ENCODE assay signal across 19 cellular contexts in the genomic region with DNA sequence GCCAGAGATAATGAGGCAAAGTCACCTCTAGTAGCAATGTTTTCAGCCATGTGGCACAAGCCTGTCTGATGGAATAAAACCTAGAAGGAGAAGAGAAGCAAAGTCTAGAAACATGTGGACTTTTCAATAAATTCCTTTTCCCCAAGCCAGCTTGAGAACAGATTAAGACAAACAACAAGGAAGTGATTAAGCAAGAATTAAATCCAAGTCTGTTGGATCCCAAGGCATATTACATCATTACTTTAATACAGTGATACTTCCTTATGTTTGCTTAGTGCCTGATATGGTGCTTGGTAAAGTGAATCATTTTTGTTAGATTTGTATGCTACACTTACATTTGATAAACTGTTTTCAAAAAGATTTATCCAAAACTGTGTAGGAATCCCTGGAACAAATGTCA.
A peak's percentile ranks its signal among the peaks of the same experiment; 100 is the strongest.
DNase-seq lines count a peak whose midpoint lies in the region; ATAC-seq, FAIRE-seq and TF ChIP-seq lines count a peak whose summit lies in the region.
"Had no signal": no experiment of that assay in that cellular context is flagged by ENCODE, and none has a peak within 500 bp of the region (broad histone marks: within the 10 kb centered on the region; RNA-seq: fewer than 3 reads in every experiment).

No MANE protein-coding gene starts in this region.

- no peak overlapping the region for H3K23ac ChIP-seq in IMR-90 (ENCODE audit: low read depth, low read length)

- H3K79me1 ChIP-seq in IMR-90 (ENCODE audit: low read depth in 1 of 2, low read length in 2 of 2): no peaks in the 10 kb centered on the region

- TF ChIP-seq CTCF in D721Med (IDR thresholded peaks at IDR 0.05; ENCODE audit: insufficient read depth, missing control alignments) (no peak), IMR-90 (conservative IDR thresholded peaks at IDR 0.05; ENCODE audit: low read depth, low read length) (no peak), endothelial cell of umbilical vein (IDR thresholded peaks at IDR 0.05; ENCODE audit: extremely low read depth in 1 of 2, insufficient read depth in 1 of 2, low read depth in 1 of 2, low read length in 2 of 2) (no peak), retinal pigment epithelial cell (conservative IDR thresholded peaks at IDR 0.05; ENCODE audit: low read depth, low read length) (no peak)

- H3K14ac ChIP-seq in IMR-90 (replicated peaks; ENCODE audit: low read depth, low read length): no peak overlapping the region

- FAIRE-seq in D721Med (lab: Jason Lieb, UNC): peak; percentile 82
- peak; percentile 4 for FAIRE-seq in endothelial cell of umbilical vein (lab: Jason Lieb, UNC)
- FAIRE-seq: endometrium, GM19239 had no signal

- H4K5ac ChIP-seq in IMR-90 (ENCODE audit: low read depth, low read length): peak overlapping the region; percentile 11; the same call in 1 of the 2 replicates

- H4K91ac ChIP-seq in IMR-90 (ENCODE audit: insufficient read depth, low read depth, low read length): no peak overlapping the region

- H3K18ac ChIP-seq in IMR-90 (ENCODE audit: low read depth, low read length): 0 out of 2 replicates have a peak overlapping the region, but pooled peaks have one; percentile 52

- 0 out of 2 replicates have a peak overlapping the region, but pooled peaks have one; percentile 5 for H2BK20ac ChIP-seq in IMR-90 (ENCODE audit: low read depth, low read length)

- peaks cover 3% of the 10 kb centered on the region for H3K4me1 ChIP-seq in IMR-90 (ENCODE audit: control insufficient read depth, insufficient read depth, low read length)
- H3K4me1 ChIP-seq in endothelial cell of umbilical vein (ENCODE audit: control insufficient read depth, extremely low read depth, insufficient read depth, low read length): no peaks in the 10 kb centered on the region
- H3K4me1 ChIP-seq: SJSA1 had no signal

- CTCF ChIA-PET in IMR-90 (lab: Yijun Ruan, JAX) (no interaction called here), endothelial cell of umbilical vein (lab: Charles Lee) (no interaction called here)

- H3K9me3 ChIP-seq in IMR-90 (ENCODE audit: control insufficient read depth, insufficient read depth, low read length): no peaks in the 10 kb centered on the region
- H3K9me3 ChIP-seq in endothelial cell of umbilical vein (replicated peaks; ENCODE audit: control insufficient read depth, insufficient read depth, low read length): no peaks in the 10 kb centered on the region
- H3K9me3 ChIP-seq: MG63, SJSA1, tibial artery had no signal

- POLR2A ChIA-PET in IMR-90 (lab: Charles Lee; ENCODE audit: unreplicated experiment): no interaction called here
- POLR2A ChIA-PET in endothelial cell of umbilical vein (lab: Charles Lee): no interaction called here

- H3K27me3 ChIP-seq in IMR-90 (ENCODE audit: control insufficient read depth, insufficient read depth, low read length) (no peaks in the 10 kb centered on the region), endothelial cell of umbilical vein (ENCODE audit: control insufficient read depth in 2 of 2, insufficient read depth in 2 of 2, low read length in 2 of 2) (no peaks in the 10 kb centered on the region)
- H3K27me3 ChIP-seq: MG63, SJSA1, tibial artery had no signal

- no peak for TF ChIP-seq RAD21 in IMR-90 (IDR thresholded peaks at IDR 0.05; ENCODE audit: low read length)

- H2BK15ac ChIP-seq in IMR-90 (ENCODE audit: low read depth, low read length): no peak overlapping the region

- no peak overlapping the region for H2AK9ac ChIP-seq in IMR-90 (replicated peaks; ENCODE audit: low read depth, low read length, poor library complexity)

- intact Hi-C loops in IMR-90 (cut with micrococcal nuclease) (no loop called here), endothelial cell of umbilical vein (cut with micrococcal nuclease) (no loop called here)

- H4K8ac ChIP-seq in IMR-90 (ENCODE audit: low read depth in 2 of 2, low read length in 2 of 2): no peak overlapping the region

- in situ Hi-C loops in IMR-90 (cut with MboI; ENCODE audit: low sequenced_read_pairs): no loop called here

- no peaks in the 10 kb centered on the region for H3K36me3 ChIP-seq in IMR-90 (ENCODE audit: control insufficient read depth, insufficient read depth, low read length)
- no peaks in the 10 kb centered on the region for H3K36me3 ChIP-seq in endothelial cell of umbilical vein (ENCODE audit: control insufficient read depth in 2 of 2, extremely low read depth in 1 of 2, insufficient read depth in 2 of 2, low read length in 2 of 2)
- H3K36me3 ChIP-seq: MG63, SJSA1, tibial artery had no signal

- H2AFZ ChIP-seq in IMR-90 (replicated peaks; ENCODE audit: low read length, poor library complexity): no peak overlapping the region
- no peak overlapping the region for H2AFZ ChIP-seq in endothelial cell of umbilical vein (ENCODE audit: low read depth, low read length)

- H2BK120ac ChIP-seq in IMR-90 (ENCODE audit: low read depth, low read length): no peak overlapping the region

- no peaks in the 10 kb centered on the region for H3K9me1 ChIP-seq in IMR-90 (ENCODE audit: insufficient read depth, low read length)
- no peaks in the 10 kb centered on the region for H3K9me1 ChIP-seq in endothelial cell of umbilical vein (replicated peaks; ENCODE audit: control insufficient read depth, extremely low read depth, insufficient read depth, low read length)

- no peak overlapping the region for H3K56ac ChIP-seq in IMR-90 (ENCODE audit: extremely low read depth, insufficient read depth, low read length)

- BruUV-seq in IMR-90 (replicated peaks; lab: Mats Ljungman, UMichigan) (no TSS peak), endothelial cell of umbilical vein (replicated peaks; lab: Mats Ljungman, UMichigan) (no TSS peak)

- H3K9ac ChIP-seq in IMR-90 (ENCODE audit: low read depth, low read length) (no peak overlapping the region), endothelial cell of umbilical vein (replicated peaks; ENCODE audit: extremely low read depth, insufficient read depth, low read length) (no peak overlapping the region)

- H3K4me3 ChIP-seq in IMR-90 (ENCODE audit: insufficient read depth, low read depth, low read length) (no peak overlapping the region), endothelial cell of umbilical vein (replicated peaks in 1 of 3; ENCODE audit: insufficient read depth in 1 of 3, low read depth in 1 of 3, low read length in 3 of 3) (no peak overlapping the region), retinal pigment epithelial cell (ENCODE audit: low read length) (no peak overlapping the region)
- H3K4me3 ChIP-seq: MG63, SJSA1, tibial artery had no signal

- no peaks in the 10 kb centered on the region for H3K79me2 ChIP-seq in endothelial cell of umbilical vein (ENCODE audit: control insufficient read depth, insufficient read depth, low read length)

- no peak overlapping the region for H2BK5ac ChIP-seq in IMR-90 (ENCODE audit: low read depth, low read length, poor library complexity, severe bottlenecking)

- ATAC-seq in IMR-90 (ENCODE audit: low read depth) (peak; percentile 56), GM21717 (IDR thresholded peaks at IDR 0.05; ENCODE audit: unreplicated experiment) (no peak)
- ATAC-seq: activated naive CD8-positive, alpha-beta T cell treated with anti-CD3 and anti-CD28 coated beads, Interleukin-2, amount 50 U/mL, for 24 hours had no signal

- H3K4me2 ChIP-seq in IMR-90 (ENCODE audit: low read depth, low read length) (no peak overlapping the region), endothelial cell of umbilical vein (ENCODE audit: insufficient read depth, low read length) (no peak overlapping the region)

- H4K20me1 ChIP-seq in IMR-90 (ENCODE audit: insufficient read depth, low read length): no peaks in the 10 kb centered on the region
- no peaks in the 10 kb centered on the region for H4K20me1 ChIP-seq in endothelial cell of umbilical vein (replicated peaks; ENCODE audit: control insufficient read depth, extremely low read depth, insufficient read depth, low read length)

- dilution Hi-C loops in IMR-90 (cut with HindIII; ENCODE audit: low sequenced_read_pairs, unreplicated experiment) (no loop called here), endothelial cell of umbilical vein (cut with MboI; ENCODE audit: extremely low pct_ligation_motif_present, low sequenced_read_pairs) (no loop called here)

- DNase-seq in D721Med (ENCODE audit: insufficient read length, low spot score): no peak
- peak; percentile 47 for DNase-seq in IMR-90
- DNase-seq in endothelial cell of umbilical vein (ENCODE audit: low read depth, low spot score): peak; percentile 19
- DNase-seq in retinal pigment epithelial cell (ENCODE audit: low read depth): peak; percentile 52
- no peak for DNase-seq in NCI-H774 (lab: John Stamatoyannopoulos, UW)
- DNase-seq in D341Med (ENCODE audit: low spot score): no peak
- DNase-seq: activated CD8-positive, alpha-beta memory T cell treated with anti-CD3 and anti-CD28 coated beads for 24 hours; activated naive CD8-positive, alpha-beta T cell treated with anti-CD3 and anti-CD28 coated beads, Interleukin-2, amount 50 U/mL, for 24 hours; DND-41; MG63; NCI-H187 treated with DMSO at 0.1 percent for 48 hours; NCI-H446 treated with DMSO at 0.1 percent for 48 hours; stimulated activated CD4-positive, alpha-beta T cell treated with anti-CD3 and anti-CD28 coated beads, Interleukin-12 subunit alpha, Interleukin-12 subunit beta, amount 100 ng/mL, for 4 hours; T-helper 2 cell; tibial artery had no signal

- H3K27ac ChIP-seq in IMR-90 (ENCODE audit: insufficient read depth, low read length): no peak overlapping the region
- H3K27ac ChIP-seq in endothelial cell of umbilical vein (ENCODE audit: insufficient read depth, low read depth, low read length): no peak overlapping the region
- H3K27ac ChIP-seq: SJSA1, tibial artery had no signal

- TF ChIP-seq POLR2A in IMR-90 (IDR thresholded peaks at IDR 0.05; ENCODE audit: low read depth, low read length): no peak
- no peak for TF ChIP-seq POLR2A in endothelial cell of umbilical vein (IDR thresholded peaks at IDR 0.05; ENCODE audit: low read depth, low read length)

- no peak overlapping the region for H2AK5ac ChIP-seq in IMR-90 (ENCODE audit: low read depth, low read length)

- no peak overlapping the region for H3K4ac ChIP-seq in IMR-90 (ENCODE audit: low read depth, low read length)

TF ChIP-seq in IMR-90, 13 proteins besides CTCF, POLR2A, EP300 and RAD21 (continues in another document):
- TF ChIP-seq RFX5 (IDR thresholded peaks at IDR 0.05; ENCODE audit: low read depth, low read length): no peak

TF ChIP-seq in endothelial cell of umbilical vein, 7 proteins besides CTCF, POLR2A, EP300 and RAD21 (continues in another document):
- TF ChIP-seq JUN (IDR thresholded peaks at IDR 0.05; ENCODE audit: borderline replicate concordance, insufficient read depth, insufficient read length, low read depth): no peak
- no peak for TF ChIP-seq MYC (IDR thresholded peaks at IDR 0.05; ENCODE audit: low read depth, low read length)
- TF ChIP-seq FOS (IDR thresholded peaks at IDR 0.05; ENCODE audit: borderline replicate concordance, insufficient read depth, low read length): no peak
- no peak for TF ChIP-seq POLR2AphosphoS5 (IDR thresholded peaks at IDR 0.05; ENCODE audit: insufficient read depth, low read depth, low read length)
- no peak for TF ChIP-seq EZH2 (IDR thresholded peaks at IDR 0.05; ENCODE audit: borderline replicate concordance, low read depth, low read length, severe bottlenecking)
- TF ChIP-seq, protein P1, sequence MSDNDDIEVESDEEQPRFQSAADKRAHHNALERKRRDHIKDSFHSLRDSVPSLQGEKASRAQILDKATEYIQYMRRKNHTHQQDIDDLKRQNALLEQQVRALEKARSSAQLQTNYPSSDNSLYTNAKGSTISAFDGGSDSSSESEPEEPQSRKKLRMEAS (IDR thresholded peaks at IDR 0.05; ENCODE audit: insufficient read depth, insufficient read length): no peak

Comparison
In these comparisons a context has a peak if more than half of its experiments do, and no peak if none do; other contexts are left out.
1. DNase-seq: peak in IMR-90 (single experiment), endothelial cell of umbilical vein (single experiment) and retinal pigment epithelial cell (single experiment); none in D721Med (single experiment), NCI-H774 (single experiment) and D341Med (single experiment).